Comparison of ENCODE assay signal across 18 cellular contexts in genomic region chr19:38042132-38042531, GRCh38.
"Had no signal": no experiment of that assay in that cellular context is flagged by ENCODE, and none has a peak within 500 bp of the region (broad histone marks: within the 10 kb centered on the region; RNA-seq: fewer than 3 reads in every experiment).

No MANE protein-coding gene starts in this region.

- H3K27ac Mint-ChIP-seq: nephron progenitor cell had no signal

- H3K4me1 ChIP-seq: sigmoid colon, transverse colon had no signal

- H3K27ac ChIP-seq: gastrocnemius medialis, left ventricle myocardium inferior, lower lobe of right lung, ovary, right atrium auricular region, sigmoid colon, skin epidermis, stomach, thoracic aorta, transverse colon had no signal

- H3K36me3 ChIP-seq: gastrocnemius medialis, left ventricle myocardium inferior, lower lobe of right lung, ovary, right atrium auricular region, sigmoid colon, thoracic aorta, transverse colon had no signal

- ATAC-seq: esophagus mucosa, gastrocnemius medialis, left cardiac atrium, lower lobe of right lung had no signal

- H3K9me3 ChIP-seq: gastrocnemius medialis, lower lobe of right lung, ovary, sigmoid colon, stomach, thoracic aorta, transverse colon had no signal

- DNase-seq: effector memory CD4-positive, alpha-beta T cell; gastrocnemius medialis; left cardiac atrium; left ventricle myocardium inferior; lower lobe of right lung; mesenchymal stem cell; midbrain; nephron progenitor cell; ovary; sigmoid colon; stimulated activated naive CD4-positive, alpha-beta T cell; stomach; substantia nigra; transverse colon had no signal

- H3K4me3 ChIP-seq: gastrocnemius medialis, left ventricle myocardium inferior, lower lobe of right lung, ovary, right atrium auricular region, sigmoid colon, skin epidermis, stomach, thoracic aorta, transverse colon had no signal

- H3K4me3 Mint-ChIP-seq: nephron progenitor cell had no signal
